ENCODE assay signal across 1 cellular context in the genomic region with DNA sequence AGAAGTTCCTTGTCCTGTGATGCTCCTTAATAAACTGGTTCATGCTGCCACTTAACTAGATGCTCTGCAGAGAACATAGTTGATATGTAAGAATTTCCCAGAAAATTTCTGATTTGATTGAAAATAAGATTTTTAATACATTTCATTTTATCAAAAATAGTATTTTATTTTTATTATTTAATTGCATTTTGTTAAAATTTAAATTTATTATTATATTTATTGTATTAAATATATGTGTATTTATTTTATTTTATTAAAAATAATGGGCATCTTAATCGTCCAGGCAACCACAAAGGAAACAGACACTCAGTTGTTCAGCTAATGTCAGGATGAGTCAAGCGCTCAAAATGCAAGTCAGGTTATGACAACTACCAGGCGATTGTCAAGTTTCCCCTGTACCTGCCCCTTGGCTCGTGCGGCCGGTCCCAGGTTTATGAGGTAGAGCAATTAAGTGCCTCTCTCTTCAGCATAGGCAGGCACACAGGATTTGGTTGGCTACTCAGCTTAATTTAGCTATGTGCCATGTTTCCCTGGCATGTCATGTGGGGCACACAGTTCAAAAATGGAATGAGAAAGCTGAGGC.
TF ChIP-seq lines count a peak whose summit lies in the region.

No MANE protein-coding gene starts in this region.

TF ChIP-seq in GM12878, 131 proteins besides CTCF, POLR2A, EP300 and RAD21:
- TF ChIP-seq, protein P1, sequence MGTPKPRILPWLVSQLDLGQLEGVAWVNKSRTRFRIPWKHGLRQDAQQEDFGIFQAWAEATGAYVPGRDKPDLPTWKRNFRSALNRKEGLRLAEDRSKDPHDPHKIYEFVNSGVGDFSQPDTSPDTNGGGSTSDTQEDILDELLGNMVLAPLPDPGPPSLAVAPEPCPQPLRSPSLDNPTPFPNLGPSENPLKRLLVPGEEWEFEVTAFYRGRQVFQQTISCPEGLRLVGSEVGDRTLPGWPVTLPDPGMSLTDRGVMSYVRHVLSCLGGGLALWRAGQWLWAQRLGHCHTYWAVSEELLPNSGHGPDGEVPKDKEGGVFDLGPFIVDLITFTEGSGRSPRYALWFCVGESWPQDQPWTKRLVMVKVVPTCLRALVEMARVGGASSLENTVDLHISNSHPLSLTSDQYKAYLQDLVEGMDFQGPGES (IDR thresholded peaks at IDR 0.05), result no peak
- TF ChIP-seq, protein P2, sequence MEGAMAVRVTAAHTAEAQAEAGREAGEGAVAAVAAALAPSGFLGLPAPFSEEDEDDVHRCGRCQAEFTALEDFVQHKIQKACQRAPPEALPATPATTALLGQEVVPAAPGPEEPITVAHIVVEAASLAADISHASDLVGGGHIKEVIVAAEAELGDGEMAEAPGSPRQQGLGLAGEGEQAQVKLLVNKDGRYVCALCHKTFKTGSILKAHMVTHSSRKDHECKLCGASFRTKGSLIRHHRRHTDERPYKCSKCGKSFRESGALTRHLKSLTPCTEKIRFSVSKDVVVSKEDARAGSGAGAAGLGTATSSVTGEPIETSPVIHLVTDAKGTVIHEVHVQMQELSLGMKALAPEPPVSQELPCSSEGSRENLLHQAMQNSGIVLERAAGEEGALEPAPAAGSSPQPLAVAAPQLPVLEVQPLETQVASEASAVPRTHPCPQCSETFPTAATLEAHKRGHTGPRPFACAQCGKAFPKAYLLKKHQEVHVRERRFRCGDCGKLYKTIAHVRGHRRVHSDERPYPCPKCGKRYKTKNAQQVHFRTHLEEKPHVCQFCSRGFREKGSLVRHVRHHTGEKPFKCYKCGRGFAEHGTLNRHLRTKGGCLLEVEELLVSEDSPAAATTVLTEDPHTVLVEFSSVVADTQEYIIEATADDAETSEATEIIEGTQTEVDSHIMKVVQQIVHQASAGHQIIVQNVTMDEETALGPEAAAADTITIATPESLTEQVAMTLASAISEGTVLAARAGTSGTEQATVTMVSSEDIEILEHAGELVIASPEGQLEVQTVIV (IDR thresholded peaks at IDR 0.05; ENCODE audit: borderline replicate concordance, partially characterized antibody), result no peak
- no peak for TF ChIP-seq IKZF1 (conservative IDR thresholded peaks at IDR 0.05)
- TF ChIP-seq HDGF (IDR thresholded peaks at IDR 0.05), result no peak
- TF ChIP-seq TCF12 (IDR thresholded peaks at IDR 0.05; ENCODE audit: low read depth, low read length), result no peak
- no peak for TF ChIP-seq SREBF1 (IDR thresholded peaks at IDR 0.05; ENCODE audit: low read length)
- TF ChIP-seq MYB (IDR thresholded peaks at IDR 0.05; ENCODE audit: borderline replicate concordance, low read depth, low read length), result no peak
- no peak for TF ChIP-seq ZBED1 (IDR thresholded peaks at IDR 0.05; ENCODE audit: borderline replicate concordance)
